8 cellular contexts compared by ENCODE assay signal in the genomic region with DNA sequence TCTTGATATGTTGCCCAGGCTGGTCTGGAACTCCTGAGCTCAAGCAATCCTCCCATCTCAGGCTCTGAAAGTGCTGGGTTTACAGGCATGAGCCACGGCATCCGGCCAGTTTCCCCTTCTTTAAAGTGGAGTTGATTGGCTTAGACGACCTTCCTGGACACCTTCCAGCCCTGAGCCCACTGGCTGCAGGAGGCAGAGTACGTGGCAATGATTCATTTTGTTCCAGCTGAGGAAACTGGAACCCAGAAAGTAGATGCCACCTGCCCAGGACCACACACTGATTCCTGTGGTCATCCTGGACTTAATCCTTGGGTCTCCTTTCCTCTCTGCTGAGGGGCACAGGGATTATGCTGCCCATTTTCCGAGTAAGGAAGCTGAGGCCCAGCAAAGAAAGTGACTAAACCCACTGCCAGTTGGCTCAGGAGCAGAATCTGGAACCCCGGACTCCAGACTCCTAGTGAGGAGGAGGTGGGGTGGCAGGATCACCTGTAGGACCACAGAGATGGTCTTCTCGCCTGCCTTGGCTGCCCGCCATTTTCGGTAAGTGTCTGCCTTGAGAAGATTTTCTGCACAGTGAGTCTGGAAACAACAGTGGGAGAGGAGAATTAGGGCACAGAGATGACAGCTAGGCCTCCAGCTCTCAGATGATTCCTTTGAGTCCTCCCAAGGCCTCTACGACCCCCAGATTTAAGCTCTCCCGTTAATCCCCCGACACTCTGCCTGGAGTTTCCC. TPM values are rescaled to one million over a fixed set of nuclear protein-coding genes. Genes with fewer than 3 reads are reported as not detected.
DNase-seq lines count a peak whose midpoint lies in the region; ATAC-seq and TF ChIP-seq lines count a peak whose summit lies in the region.

No MANE protein-coding gene starts in this region.

- DNase-seq in heart right ventricle (no peak), left ventricle myocardium superior (no peak), HuH-7.5 (ENCODE audit: low spot score) (no peak), KBM-7 (no peak)
- no peak for DNase-seq in activated T-helper 1 cell treated with anti-CD3 and anti-CD28 coated beads, Interleukin-12 subunit alpha, Interleukin-12 subunit beta, Interleukin-2, Interleukin-4 antibody, amounts not matched to agents 30 ng/mL and 10 ng/mL and 1 ng/mL, durations not matched to agents 14 hours and 24 hours and 36 hours (ENCODE audit: low spot score)

- H3K27ac ChIP-seq in heart right ventricle (peak overlapping the region in 9 of 10 donors; percentile 61 to 91 (median 78)), iPS-20b (ENCODE audit: low read length) (no peak overlapping the region), stomach smooth muscle (ENCODE audit: low read length) (peak overlapping the region; percentile 90)

- peak overlapping the region; percentile 96 for H3K4me3 Mint-ChIP-seq in activated T-helper 1 cell treated with anti-CD3 and anti-CD28 coated beads, Interleukin-12 subunit alpha, Interleukin-12 subunit beta, Interleukin-2, Interleukin-4 antibody, amounts not matched to agents 30 ng/mL and 10 ng/mL and 1 ng/mL, durations not matched to agents 14 hours and 24 hours and 36 hours

- no peaks in the 10 kb centered on the region for H3K27me3 ChIP-seq in heart right ventricle
- H3K27me3 ChIP-seq in iPS-20b (ENCODE audit: insufficient read depth, low read length), result no peaks in the 10 kb centered on the region
- H3K27me3 ChIP-seq in stomach smooth muscle (ENCODE audit: control insufficient read depth in 1 of 2, insufficient read depth in 2 of 2, low read length in 2 of 2), result no peaks in the 10 kb centered on the region

- H3K4me1 ChIP-seq in heart right ventricle (peaks cover 5 to 25% (median 13%) of the 10 kb centered on the region in 9 donors), iPS-20b (ENCODE audit: insufficient read depth, low read length) (peaks cover 9% of the 10 kb centered on the region), stomach smooth muscle (ENCODE audit: control insufficient read depth, insufficient read depth, low read length) (peaks cover 15% of the 10 kb centered on the region)

- WGBS in heart right ventricle, 2 donors, result 29 to 39% methylated on average over 12 of the region's 12 CpGs

- in situ Hi-C loops in KBM-7 (cut with MboI; ENCODE audit: low pct_unique_long_range_greater_than_20kb, low sequenced_read_pairs), result no loop called here

- TF ChIP-seq CTCF in heart right ventricle (IDR thresholded peaks at IDR 0.05), result no peak

- peaks cover 9% of the 10 kb centered on the region for H3K36me3 Mint-ChIP-seq in activated T-helper 1 cell treated with anti-CD3 and anti-CD28 coated beads, Interleukin-12 subunit alpha, Interleukin-12 subunit beta, Interleukin-2, Interleukin-4 antibody, amounts not matched to agents 30 ng/mL and 10 ng/mL and 1 ng/mL, durations not matched to agents 14 hours and 24 hours and 36 hours (ENCODE audit: low read depth)

- no peaks in the 10 kb centered on the region for H3K9me3 ChIP-seq in heart right ventricle
- no peaks in the 10 kb centered on the region for H3K9me3 ChIP-seq in iPS-20b (ENCODE audit: insufficient read depth, low read depth, low read length)
- no peaks in the 10 kb centered on the region for H3K9me3 ChIP-seq in stomach smooth muscle (ENCODE audit: control insufficient read depth in 2 of 2, low read length in 2 of 2)

- H3K9ac ChIP-seq in iPS-20b (ENCODE audit: low read depth, low read length), result peak overlapping the region; percentile 98
- H3K9ac ChIP-seq in stomach smooth muscle (ENCODE audit: low read length in 2 of 2), result peak overlapping the region; percentile 98 to 99

- peaks cover 3% of the 10 kb centered on the region for H3K27me3 Mint-ChIP-seq in activated T-helper 1 cell treated with anti-CD3 and anti-CD28 coated beads, Interleukin-12 subunit alpha, Interleukin-12 subunit beta, Interleukin-2, Interleukin-4 antibody, amounts not matched to agents 30 ng/mL and 10 ng/mL and 1 ng/mL, durations not matched to agents 14 hours and 24 hours and 36 hours (ENCODE audit: insufficient read depth)

- intact Hi-C loops in heart right ventricle (cut with DNase I), result loop anchor here in 4 of 10 donors (1.0 kb wide), 1 partner anchor 22 kb away; a partner anchor contains a TSS
- intact Hi-C loops in left ventricle myocardium superior (cut with micrococcal nuclease), result no loop called here
- intact Hi-C loops in activated T-helper 1 cell treated with anti-CD3 and anti-CD28 coated beads, Interleukin-12 subunit alpha, Interleukin-12 subunit beta, Interleukin-2, Interleukin-4 antibody, amounts not matched to agents 30 ng/mL and 10 ng/mL and 1 ng/mL, durations not matched to agents 14 hours and 24 hours and 36 hours (cut with micrococcal nuclease), result loop anchor here (1.0 kb wide), 6 partner anchors 12 to 111 kb away; a partner anchor contains a TSS

- ATAC-seq in heart right ventricle (no peak), left ventricle myocardium superior (no peak), HG02938 (IDR thresholded peaks at IDR 0.05; ENCODE audit: unreplicated experiment) (no peak)

- peaks cover 17% of the 10 kb centered on the region for H3K4me1 Mint-ChIP-seq in activated T-helper 1 cell treated with anti-CD3 and anti-CD28 coated beads, Interleukin-12 subunit alpha, Interleukin-12 subunit beta, Interleukin-2, Interleukin-4 antibody, amounts not matched to agents 30 ng/mL and 10 ng/mL and 1 ng/mL, durations not matched to agents 14 hours and 24 hours and 36 hours (ENCODE audit: low read depth)

- peak overlapping the region; percentile 91 for H3K27ac Mint-ChIP-seq in activated T-helper 1 cell treated with anti-CD3 and anti-CD28 coated beads, Interleukin-12 subunit alpha, Interleukin-12 subunit beta, Interleukin-2, Interleukin-4 antibody, amounts not matched to agents 30 ng/mL and 10 ng/mL and 1 ng/mL, durations not matched to agents 14 hours and 24 hours and 36 hours

- H3K4me3 ChIP-seq in heart right ventricle, result peak overlapping the region; percentile 56 to 93 (median 71)
- H3K4me3 ChIP-seq in iPS-20b (ENCODE audit: low read length), result peak overlapping the region; percentile 100
- H3K4me3 ChIP-seq in stomach smooth muscle (ENCODE audit: low read length in 2 of 2), result peak overlapping the region; percentile 95 to 100

- no peaks in the 10 kb centered on the region for H3K9me3 Mint-ChIP-seq in activated T-helper 1 cell treated with anti-CD3 and anti-CD28 coated beads, Interleukin-12 subunit alpha, Interleukin-12 subunit beta, Interleukin-2, Interleukin-4 antibody, amounts not matched to agents 30 ng/mL and 10 ng/mL and 1 ng/mL, durations not matched to agents 14 hours and 24 hours and 36 hours

- peaks cover 0 to 39% (median 0%) of the 10 kb centered on the region in 9 donors for H3K36me3 ChIP-seq in heart right ventricle
- H3K36me3 ChIP-seq in iPS-20b (ENCODE audit: insufficient read depth, low read depth, low read length), result 0 out of 2 replicates have a peak, but pooled peaks cover 11% of the 10 kb centered on the region
- no peaks in the 10 kb centered on the region for H3K36me3 ChIP-seq in stomach smooth muscle (ENCODE audit: control insufficient read depth in 2 of 2, insufficient read depth in 2 of 2, low read length in 2 of 2)

RNA-seq across cellular contexts. Expression of a gene that starts 0.7 kb away (rescaled TPM):
- 10 to 100 TPM; 11.8 to 21.9 (median 17.7) TPM for total RNA-seq in heart right ventricle
- polyA plus RNA-seq in heart right ventricle, result 10 to 100 TPM; 11.0 to 19.2 TPM
- 15.7 TPM for total RNA-seq in left ventricle myocardium superior
- total RNA-seq in activated T-helper 1 cell treated with anti-CD3 and anti-CD28 coated beads, Interleukin-12 subunit alpha, Interleukin-12 subunit beta, Interleukin-2, Interleukin-4 antibody, amounts not matched to agents 30 ng/mL and 10 ng/mL and 1 ng/mL, durations not matched to agents 14 hours and 24 hours and 36 hours, result 27.4 and 28.7 TPM in 2 replicates

RNA-seq across cellular contexts. Expression of a gene that starts 1.0 kb away (rescaled TPM):
- total RNA-seq in heart right ventricle (1 to 10 TPM in 9 of 10 donors, under 1 TPM in 1; 0.28 to 3.7 (median 1.3) TPM), left ventricle myocardium superior (1.4 TPM)
- 1 to 10 TPM; 4.5 to 5.2 TPM for polyA plus RNA-seq in heart right ventricle
- total RNA-seq in activated T-helper 1 cell treated with anti-CD3 and anti-CD28 coated beads, Interleukin-12 subunit alpha, Interleukin-12 subunit beta, Interleukin-2, Interleukin-4 antibody, amounts not matched to agents 30 ng/mL and 10 ng/mL and 1 ng/mL, durations not matched to agents 14 hours and 24 hours and 36 hours, result 4.9 and 5.7 TPM in 2 replicates

RNA-seq across cellular contexts. Expression of a gene that starts 21.3 kb away (rescaled TPM):
- 10 to 100 TPM; 19.0 to 34.2 (median 28.4) TPM for total RNA-seq in heart right ventricle
- 1 to 10 TPM; 5.6 to 8.8 TPM for polyA plus RNA-seq in heart right ventricle
- 19.6 TPM for total RNA-seq in left ventricle myocardium superior
- total RNA-seq in activated T-helper 1 cell treated with anti-CD3 and anti-CD28 coated beads, Interleukin-12 subunit alpha, Interleukin-12 subunit beta, Interleukin-2, Interleukin-4 antibody, amounts not matched to agents 30 ng/mL and 10 ng/mL and 1 ng/mL, durations not matched to agents 14 hours and 24 hours and 36 hours, result 33.5 and 34.9 TPM in 2 replicates

RNA-seq across cellular contexts. Expression of a gene that starts 21.8 kb away (rescaled TPM):
- total RNA-seq in heart right ventricle (10 to 100 TPM in 9 of 10 donors, 1 to 10 TPM in 1; 8.7 to 15.9 (median 12.7) TPM), left ventricle myocardium superior (12.2 TPM)
- polyA plus RNA-seq in heart right ventricle, result 10 to 100 TPM in 1 of 2 donors, 1 to 10 TPM in 1; 6.7 to 20.9 TPM
- 17.3 and 18.6 TPM in 2 replicates for total RNA-seq in activated T-helper 1 cell treated with anti-CD3 and anti-CD28 coated beads, Interleukin-12 subunit alpha, Interleukin-12 subunit beta, Interleukin-2, Interleukin-4 antibody, amounts not matched to agents 30 ng/mL and 10 ng/mL and 1 ng/mL, durations not matched to agents 14 hours and 24 hours and 36 hours

RNA-seq across cellular contexts. Expression of a gene that starts 37.3 kb away (rescaled TPM):
- total RNA-seq in heart right ventricle (under 1 TPM in 8 of 10 donors, not detected in 2; 0.11 to 0.32 (median 0.22) TPM), left ventricle myocardium superior (0.20 TPM)
- polyA plus RNA-seq in heart right ventricle, result 1 to 10 TPM in 1 of 2 donors, under 1 TPM in 1; 0.26 to 1.6 TPM
- total RNA-seq in activated T-helper 1 cell treated with anti-CD3 and anti-CD28 coated beads, Interleukin-12 subunit alpha, Interleukin-12 subunit beta, Interleukin-2, Interleukin-4 antibody, amounts not matched to agents 30 ng/mL and 10 ng/mL and 1 ng/mL, durations not matched to agents 14 hours and 24 hours and 36 hours, result 0.10 and 0.13 TPM in 2 replicates
